15 cellular contexts compared by ENCODE assay signal in genomic region chr2:101278925-101279324, GRCh38. TPM values are rescaled to one million over a fixed set of nuclear protein-coding genes. Genes with fewer than 3 reads are reported as not detected.
A peak's percentile ranks its signal among the peaks of the same experiment; 100 is the strongest.
DNase-seq lines count a peak whose midpoint lies in the region; ATAC-seq lines count a peak whose summit lies in the region.
"Had no signal": no experiment of that assay in that cellular context is flagged by ENCODE, and none has a peak within 500 bp of the region (broad histone marks: within the 10 kb centered on the region; RNA-seq: fewer than 3 reads in every experiment).

No MANE protein-coding gene starts in this region.

- peaks cover 65% of the 10 kb centered on the region for H3K36me3 Mint-ChIP-seq in T-helper 2 cell treated with Interferon-gamma antibody and Interleukin-4, amounts not matched to agents 5 μg/mL and 100 μg/mL, for 36 hours (ENCODE audit: low read depth)
- H3K36me3 Mint-ChIP-seq in activated naive CD8-positive, alpha-beta T cell, result peaks cover 16% of the 10 kb centered on the region
- peaks cover 53% of the 10 kb centered on the region for H3K36me3 Mint-ChIP-seq in activated naive CD8-positive, alpha-beta T cell treated with anti-CD3 and anti-CD28 coated beads, Interleukin-2, amount 50 U/mL, for 24 hours (ENCODE audit: low read depth)
- peaks cover 100% of the 10 kb centered on the region for H3K36me3 Mint-ChIP-seq in stimulated activated effector memory CD8-positive, alpha-beta T cell treated with anti-CD3 and anti-CD28 coated beads, Interleukin-12 subunit alpha, Interleukin-12 subunit beta, amount 100 ng/mL, for 72 hours

- no peak for DNase-seq in T-helper 2 cell treated with Interferon-gamma antibody and Interleukin-4, amounts not matched to agents 5 μg/mL and 100 μg/mL, for 36 hours (ENCODE audit: low spot score)
- DNase-seq in T-helper 2 cell (no peak), left lobe of liver (ENCODE audit: low spot score) (no peak), OCI-M2 (lab: John Stamatoyannopoulos, UW; ENCODE audit: unreplicated experiment) (no peak), NCI-H2227 treated with DMSO at 0.1 percent for 48 hours (lab: John Stamatoyannopoulos, UW) (no peak)
- DNase-seq in activated naive CD8-positive, alpha-beta T cell treated with anti-CD3 and anti-CD28 coated beads, Interleukin-2, amount 50 U/mL, for 24 hours, result no peak
- no peak for DNase-seq in stimulated activated effector memory CD8-positive, alpha-beta T cell treated with anti-CD3 and anti-CD28 coated beads, Interleukin-12 subunit alpha, Interleukin-12 subunit beta, amount 100 ng/mL, for 72 hours (ENCODE audit: low spot score in 2 of 2)
- DNase-seq: AML-193, GF-D8, H9, NCI-H1105, NCI-H2081 treated with DMSO at 0.1 percent for 48 hours, RPMI8226, SHP77 treated with DMSO at 0.1 percent for 48 hours had no signal

- H3K4me3 Mint-ChIP-seq in T-helper 2 cell treated with Interferon-gamma antibody and Interleukin-4, amounts not matched to agents 5 μg/mL and 100 μg/mL, for 36 hours, result no peak overlapping the region
- no peak overlapping the region for H3K4me3 Mint-ChIP-seq in activated naive CD8-positive, alpha-beta T cell
- H3K4me3 Mint-ChIP-seq in activated naive CD8-positive, alpha-beta T cell treated with anti-CD3 and anti-CD28 coated beads, Interleukin-2, amount 50 U/mL, for 24 hours, result no peak overlapping the region
- no peak overlapping the region for H3K4me3 Mint-ChIP-seq in stimulated activated effector memory CD8-positive, alpha-beta T cell treated with anti-CD3 and anti-CD28 coated beads, Interleukin-12 subunit alpha, Interleukin-12 subunit beta, amount 100 ng/mL, for 72 hours
- H3K4me3 Mint-ChIP-seq: H9 had no signal

- H3K4me1 Mint-ChIP-seq in T-helper 2 cell treated with Interferon-gamma antibody and Interleukin-4, amounts not matched to agents 5 μg/mL and 100 μg/mL, for 36 hours (ENCODE audit: low read depth), result peaks cover 7% of the 10 kb centered on the region
- peaks cover 19% of the 10 kb centered on the region for H3K4me1 Mint-ChIP-seq in activated naive CD8-positive, alpha-beta T cell (ENCODE audit: low read depth)
- H3K4me1 Mint-ChIP-seq in activated naive CD8-positive, alpha-beta T cell treated with anti-CD3 and anti-CD28 coated beads, Interleukin-2, amount 50 U/mL, for 24 hours, result peaks cover 5% of the 10 kb centered on the region
- peaks cover 40% of the 10 kb centered on the region for H3K4me1 Mint-ChIP-seq in stimulated activated effector memory CD8-positive, alpha-beta T cell treated with anti-CD3 and anti-CD28 coated beads, Interleukin-12 subunit alpha, Interleukin-12 subunit beta, amount 100 ng/mL, for 72 hours
- H3K4me1 Mint-ChIP-seq: H9 had no signal

- no peaks in the 10 kb centered on the region for H3K9me3 Mint-ChIP-seq in T-helper 2 cell treated with Interferon-gamma antibody and Interleukin-4, amounts not matched to agents 5 μg/mL and 100 μg/mL, for 36 hours
- H3K9me3 Mint-ChIP-seq in activated naive CD8-positive, alpha-beta T cell (ENCODE audit: low read depth), result no peaks in the 10 kb centered on the region
- H3K9me3 Mint-ChIP-seq in activated naive CD8-positive, alpha-beta T cell treated with anti-CD3 and anti-CD28 coated beads, Interleukin-2, amount 50 U/mL, for 24 hours, result no peaks in the 10 kb centered on the region
- no peaks in the 10 kb centered on the region for H3K9me3 Mint-ChIP-seq in stimulated activated effector memory CD8-positive, alpha-beta T cell treated with anti-CD3 and anti-CD28 coated beads, Interleukin-12 subunit alpha, Interleukin-12 subunit beta, amount 100 ng/mL, for 72 hours
- H3K9me3 Mint-ChIP-seq: H9 had no signal

- no peak for ATAC-seq in activated naive CD8-positive, alpha-beta T cell treated with anti-CD3 and anti-CD28 coated beads, Interleukin-2, amount 50 U/mL, for 24 hours
- ATAC-seq in left lobe of liver, result peak; percentile 35
- no peak for ATAC-seq in stimulated activated effector memory CD8-positive, alpha-beta T cell treated with anti-CD3 and anti-CD28 coated beads, Interleukin-12 subunit alpha, Interleukin-12 subunit beta, amount 100 ng/mL, for 72 hours

- peak overlapping the region; percentile 20 for H3K27ac Mint-ChIP-seq in T-helper 2 cell treated with Interferon-gamma antibody and Interleukin-4, amounts not matched to agents 5 μg/mL and 100 μg/mL, for 36 hours
- peak overlapping the region; percentile 41 for H3K27ac Mint-ChIP-seq in activated naive CD8-positive, alpha-beta T cell
- no peak overlapping the region for H3K27ac Mint-ChIP-seq in activated naive CD8-positive, alpha-beta T cell treated with anti-CD3 and anti-CD28 coated beads, Interleukin-2, amount 50 U/mL, for 24 hours
- H3K27ac Mint-ChIP-seq in stimulated activated effector memory CD8-positive, alpha-beta T cell treated with anti-CD3 and anti-CD28 coated beads, Interleukin-12 subunit alpha, Interleukin-12 subunit beta, amount 100 ng/mL, for 72 hours, result peak overlapping the region; percentile 71

- no peaks in the 10 kb centered on the region for H3K27me3 Mint-ChIP-seq in T-helper 2 cell treated with Interferon-gamma antibody and Interleukin-4, amounts not matched to agents 5 μg/mL and 100 μg/mL, for 36 hours (ENCODE audit: low read depth)
- H3K27me3 Mint-ChIP-seq in activated naive CD8-positive, alpha-beta T cell, result no peaks in the 10 kb centered on the region
- H3K27me3 Mint-ChIP-seq in activated naive CD8-positive, alpha-beta T cell treated with anti-CD3 and anti-CD28 coated beads, Interleukin-2, amount 50 U/mL, for 24 hours, result no peaks in the 10 kb centered on the region

RNA-seq across cellular contexts. Expression of gene CNOT11, which starts 26.2 kb away (rescaled TPM):
- 17.8 TPM for total RNA-seq in left lobe of liver

RNA-seq across cellular contexts. Expression of gene RNF149, which starts 29.6 kb away (rescaled TPM):
- total RNA-seq in left lobe of liver, result 18.6 TPM
